Comparison of ENCODE assay signal across 24 cellular contexts in genomic region chr5:31328031-31328430, GRCh38.
"Had no signal": no experiment of that assay in that cellular context is flagged by ENCODE, and none has a peak within 500 bp of the region (broad histone marks: within the 10 kb centered on the region; RNA-seq: fewer than 3 reads in every experiment).

No MANE protein-coding gene starts in this region.

- H3K4me3 Mint-ChIP-seq: activated CD4-positive, alpha-beta memory T cell treated with anti-CD3 and anti-CD28 coated beads, Interleukin-2, amount 10 ng/mL, durations not matched to agents 7 days and 5 days; activated CD4-positive, alpha-beta T cell treated with anti-CD3 and anti-CD28 coated beads, Interleukin-2, amount 10 ng/mL, durations not matched to agents 7 days and 5 days; activated naive CD4-positive, alpha-beta T cell treated with anti-CD3 and anti-CD28 coated beads, Interleukin-2, amount 10 ng/mL, durations not matched to agents 7 days and 5 days; activated naive CD8-positive, alpha-beta T cell treated with anti-CD3 and anti-CD28 coated beads, Interleukin-2, amount 10 ng/mL, durations not matched to agents 7 days and 5 days; activated T-cell treated with anti-CD3 and anti-CD28 coated beads, Interleukin-2, amount 50 U/mL, for 24 hours; nephron had no signal

- H3K36me3 Mint-ChIP-seq: activated naive CD4-positive, alpha-beta T cell treated with anti-CD3 and anti-CD28 coated beads, Interleukin-2, amount 10 ng/mL, durations not matched to agents 7 days and 5 days; activated naive CD8-positive, alpha-beta T cell treated with anti-CD3 and anti-CD28 coated beads, Interleukin-2, amount 10 ng/mL, durations not matched to agents 7 days and 5 days had no signal

- H3K4me1 ChIP-seq: ascending aorta, breast epithelium, esophagus squamous epithelium, prostate gland, tibial nerve had no signal

- H3K9me3 ChIP-seq: ascending aorta, breast epithelium, esophagus squamous epithelium, ovary, prostate gland, tibial nerve had no signal

- H3K27ac Mint-ChIP-seq: activated CD4-positive, alpha-beta memory T cell treated with anti-CD3 and anti-CD28 coated beads, Interleukin-2, amount 10 ng/mL, durations not matched to agents 7 days and 5 days; activated CD4-positive, alpha-beta T cell treated with anti-CD3 and anti-CD28 coated beads, Interleukin-2, amount 10 ng/mL, durations not matched to agents 7 days and 5 days; activated naive CD4-positive, alpha-beta T cell treated with anti-CD3 and anti-CD28 coated beads, Interleukin-2, amount 10 ng/mL, durations not matched to agents 7 days and 5 days; activated naive CD8-positive, alpha-beta T cell treated with anti-CD3 and anti-CD28 coated beads, Interleukin-2, amount 10 ng/mL, durations not matched to agents 7 days and 5 days; activated T-cell treated with anti-CD3 and anti-CD28 coated beads, Interleukin-2, amount 50 U/mL, for 24 hours had no signal

- H3K27me3 ChIP-seq: ascending aorta, breast epithelium, esophagus squamous epithelium, ovary, tibial nerve had no signal

- H3K4me3 ChIP-seq: ascending aorta, breast epithelium, esophagus squamous epithelium, ovary, prostate gland, tibial nerve had no signal

- ATAC-seq: activated CD4-positive, CD25-positive, alpha-beta regulatory T cell treated with anti-CD3 and anti-CD28 coated beads, Interleukin-2, amount 50 U/mL, for 24 hours; left cardiac atrium; right cardiac atrium had no signal

- H3K36me3 ChIP-seq: ascending aorta, breast epithelium, esophagus squamous epithelium, ovary, prostate gland had no signal

- DNase-seq: activated CD4-positive, alpha-beta memory T cell treated with anti-CD3 and anti-CD28 coated beads, Interleukin-2, amount 10 ng/mL, durations not matched to agents 7 days and 5 days; activated CD4-positive, alpha-beta T cell treated with anti-CD3 and anti-CD28 coated beads, Interleukin-2, amount 10 ng/mL, durations not matched to agents 7 days and 5 days; activated CD8-positive, alpha-beta memory T cell treated with anti-CD3 and anti-CD28 coated beads, Interleukin-2, amount 50 U/mL, for 48 hours; activated gamma-delta T cell; activated naive CD4-positive, alpha-beta T cell treated with anti-CD3 and anti-CD28 coated beads, Interleukin-2, amount 10 ng/mL, durations not matched to agents 7 days and 5 days; activated naive CD8-positive, alpha-beta T cell treated with anti-CD3 and anti-CD28 coated beads, Interleukin-2, amount 10 ng/mL, durations not matched to agents 7 days and 5 days; activated T-cell treated with anti-CD3 and anti-CD28 coated beads, Interleukin-2, amount 50 U/mL, for 24 hours; central memory CD4-positive, alpha-beta T cell; esophagus squamous epithelium; left cardiac atrium; mammary epithelial cell; ovary; right cardiac atrium; stimulated activated naive CD4-positive, alpha-beta T cell had no signal

- H3K27me3 Mint-ChIP-seq: activated CD4-positive, alpha-beta memory T cell treated with anti-CD3 and anti-CD28 coated beads, Interleukin-2, amount 10 ng/mL, durations not matched to agents 7 days and 5 days; activated CD4-positive, alpha-beta T cell treated with anti-CD3 and anti-CD28 coated beads, Interleukin-2, amount 10 ng/mL, durations not matched to agents 7 days and 5 days; activated naive CD4-positive, alpha-beta T cell treated with anti-CD3 and anti-CD28 coated beads, Interleukin-2, amount 10 ng/mL, durations not matched to agents 7 days and 5 days; activated naive CD8-positive, alpha-beta T cell treated with anti-CD3 and anti-CD28 coated beads, Interleukin-2, amount 10 ng/mL, durations not matched to agents 7 days and 5 days; activated T-cell treated with anti-CD3 and anti-CD28 coated beads, Interleukin-2, amount 50 U/mL, for 24 hours had no signal

- H3K4me1 Mint-ChIP-seq: activated CD4-positive, alpha-beta memory T cell treated with anti-CD3 and anti-CD28 coated beads, Interleukin-2, amount 10 ng/mL, durations not matched to agents 7 days and 5 days; activated CD4-positive, alpha-beta T cell treated with anti-CD3 and anti-CD28 coated beads, Interleukin-2, amount 10 ng/mL, durations not matched to agents 7 days and 5 days; activated naive CD4-positive, alpha-beta T cell treated with anti-CD3 and anti-CD28 coated beads, Interleukin-2, amount 10 ng/mL, durations not matched to agents 7 days and 5 days; activated naive CD8-positive, alpha-beta T cell treated with anti-CD3 and anti-CD28 coated beads, Interleukin-2, amount 10 ng/mL, durations not matched to agents 7 days and 5 days; nephron had no signal

- H3K27ac ChIP-seq: ascending aorta, breast epithelium, esophagus squamous epithelium, ovary, prostate gland, tibial nerve, VCaP had no signal

- FAIRE-seq: frontal cortex, islet of Langerhans, TTC549 had no signal

- H3K9me3 Mint-ChIP-seq: activated CD4-positive, alpha-beta memory T cell treated with anti-CD3 and anti-CD28 coated beads, Interleukin-2, amount 10 ng/mL, durations not matched to agents 7 days and 5 days; activated CD4-positive, alpha-beta T cell treated with anti-CD3 and anti-CD28 coated beads, Interleukin-2, amount 10 ng/mL, durations not matched to agents 7 days and 5 days; activated naive CD4-positive, alpha-beta T cell treated with anti-CD3 and anti-CD28 coated beads, Interleukin-2, amount 10 ng/mL, durations not matched to agents 7 days and 5 days; activated naive CD8-positive, alpha-beta T cell treated with anti-CD3 and anti-CD28 coated beads, Interleukin-2, amount 10 ng/mL, durations not matched to agents 7 days and 5 days; activated T-cell treated with anti-CD3 and anti-CD28 coated beads, Interleukin-2, amount 50 U/mL, for 24 hours; nephron had no signal
